Comparison of ENCODE assay signal across 8 cellular contexts in the genomic region with DNA sequence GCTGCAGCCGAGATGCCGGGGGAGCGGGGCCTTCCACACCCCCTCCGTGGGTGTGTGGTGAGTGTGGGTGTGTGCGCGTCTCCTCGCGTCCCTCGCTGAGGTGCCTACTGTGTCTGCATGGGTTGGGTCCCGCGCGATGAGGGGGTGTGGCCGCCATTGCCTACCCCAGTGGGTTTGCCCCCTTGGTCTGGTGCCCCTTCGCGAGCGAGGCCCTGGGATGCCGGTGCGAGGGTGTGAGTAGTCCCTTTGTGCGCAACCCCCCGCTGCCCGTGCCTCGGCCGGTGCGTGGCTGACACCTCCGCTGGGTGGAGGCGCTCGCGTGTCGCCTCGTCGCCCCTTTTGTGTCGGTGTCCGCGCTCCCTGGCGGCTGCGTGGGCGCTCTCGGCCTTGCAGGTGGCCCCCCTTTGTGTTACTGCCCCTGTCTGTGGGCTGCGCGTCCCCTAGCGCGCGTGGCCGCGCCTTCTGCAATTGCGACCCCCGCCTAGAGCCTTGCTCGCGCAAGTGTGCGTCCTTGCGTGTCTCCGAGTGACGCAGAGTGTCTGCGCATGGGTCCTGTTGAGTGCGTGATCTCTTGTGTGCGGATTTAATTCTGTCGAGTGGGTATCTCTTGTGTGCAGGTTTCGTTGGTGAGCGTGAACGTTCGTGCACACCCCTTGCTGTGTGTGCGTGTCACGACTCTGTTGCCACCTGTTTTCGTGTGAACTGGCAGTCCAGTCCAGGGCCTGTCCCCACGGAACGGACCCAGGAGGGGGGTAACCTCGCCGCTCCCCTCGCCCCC. TPM values are rescaled to one million over a fixed set of nuclear protein-coding genes. Genes with fewer than 3 reads are reported as not detected.
DNase-seq lines count a peak whose midpoint lies in the region; ATAC-seq and TF ChIP-seq lines count a peak whose summit lies in the region.

No MANE protein-coding gene starts in this region.

- H3K9me3 ChIP-seq in CD4-positive, CD25-positive, alpha-beta regulatory T cell (ENCODE audit: control insufficient read depth in 2 of 2, low read length in 2 of 2): no peaks in the 10 kb centered on the region
- H3K9me3 ChIP-seq in SK-N-SH (no peaks in the 10 kb centered on the region), adrenal gland (replicated peaks in 1 of 3) (no peaks in the 10 kb centered on the region), right cardiac atrium (ENCODE audit: control insufficient read depth, low read length) (no peaks in the 10 kb centered on the region)

- peaks cover 34% of the 10 kb centered on the region for H3K4me1 ChIP-seq in CD4-positive, CD25-positive, alpha-beta regulatory T cell (ENCODE audit: control insufficient read depth, insufficient read depth, low read length, poor library complexity, severe bottlenecking)
- H3K4me1 ChIP-seq in SK-N-SH (ENCODE audit: control insufficient read depth in 1 of 2, insufficient read depth in 2 of 2, low read depth in 1 of 2, low read length in 1 of 2): peaks cover 0 to 21% of the 10 kb centered on the region in 2 experiments; a peak in 2 of 4 replicates
- H3K4me1 ChIP-seq in adrenal gland (replicated peaks in 1 of 2): peaks cover 4 to 33% of the 10 kb centered on the region in 2 donors
- H3K4me1 ChIP-seq in right cardiac atrium (ENCODE audit: control insufficient read depth, insufficient read depth, low read length): peaks cover 3% of the 10 kb centered on the region
- peaks cover 16% of the 10 kb centered on the region for H3K4me1 ChIP-seq in rectal smooth muscle tissue (ENCODE audit: control insufficient read depth, insufficient read depth, low read length)

- H3K4me2 ChIP-seq in SK-N-SH: peak overlapping the region; percentile 91

- POLR2A ChIA-PET in SK-N-SH (lab: Yijun Ruan, JAX): no interaction called here

- intact Hi-C loops in adrenal gland (cut with DNase I) (no loop called here), right cardiac atrium (cut with DNase I) (no loop called here)

- H3K36me3 ChIP-seq in CD4-positive, CD25-positive, alpha-beta regulatory T cell (ENCODE audit: control insufficient read depth, insufficient read depth, low read length): peaks cover 3% of the 10 kb centered on the region
- peaks cover 15 to 22% of the 10 kb centered on the region in 2 experiments for H3K36me3 ChIP-seq in SK-N-SH (replicated peaks in 1 of 2; ENCODE audit: control insufficient read depth in 1 of 2, insufficient read depth in 2 of 2, low read length in 1 of 2)
- no peaks in the 10 kb centered on the region for H3K36me3 ChIP-seq in adrenal gland (replicated peaks in 1 of 2)
- no peaks in the 10 kb centered on the region for H3K36me3 ChIP-seq in rectal smooth muscle tissue (ENCODE audit: control insufficient read depth, insufficient read depth, low read length)

- no peaks in the 10 kb centered on the region for H3F3A ChIP-seq in SK-N-SH (replicated peaks; ENCODE audit: insufficient read depth)

- TF ChIP-seq EP300 in SK-N-SH (IDR thresholded peaks at IDR 0.05; ENCODE audit: borderline replicate concordance in 1 of 2, low read depth in 1 of 2, low read length in 1 of 2): no peak

- H3K9me3 Mint-ChIP-seq in CD4-positive, CD25-positive, alpha-beta regulatory T cell: no peaks in the 10 kb centered on the region

- H3K36me3 Mint-ChIP-seq in CD4-positive, CD25-positive, alpha-beta regulatory T cell: peaks cover 17% of the 10 kb centered on the region

- H3K4me3 ChIP-seq in CD4-positive, CD25-positive, alpha-beta regulatory T cell (ENCODE audit: low read depth, low read length): peak overlapping the region; percentile 86
- H3K4me3 ChIP-seq in SK-N-SH (ENCODE audit: low read depth in 2 of 2, low read length in 1 of 2) (peak overlapping the region; percentile 76 to 98), adrenal gland (peak overlapping the region; percentile 22 to 92 (median 74)), right cardiac atrium (ENCODE audit: low read length) (peak overlapping the region; percentile 46), rectal smooth muscle tissue (ENCODE audit: low read length) (peak overlapping the region; percentile 99)

- peak overlapping the region; percentile 97 to 98 (median 98) for H3K4me3 Mint-ChIP-seq in CD4-positive, CD25-positive, alpha-beta regulatory T cell

- no peaks in the 10 kb centered on the region for H3K27me3 ChIP-seq in CD4-positive, CD25-positive, alpha-beta regulatory T cell (ENCODE audit: control insufficient read depth, insufficient read depth, low read length)
- H3K27me3 ChIP-seq in SK-N-SH (ENCODE audit: insufficient read depth) (no peaks in the 10 kb centered on the region), adrenal gland (no peaks in the 10 kb centered on the region), right cardiac atrium (ENCODE audit: control insufficient read depth, insufficient read depth) (no peaks in the 10 kb centered on the region), rectal smooth muscle tissue (ENCODE audit: control insufficient read depth, insufficient read depth, low read length) (no peaks in the 10 kb centered on the region)

- H3K9ac ChIP-seq in SK-N-SH (peak overlapping the region; percentile 83), rectal smooth muscle tissue (ENCODE audit: low read length) (peak overlapping the region; percentile 89)

- peaks cover 6% of the 10 kb centered on the region for H3K27me3 Mint-ChIP-seq in CD4-positive, CD25-positive, alpha-beta regulatory T cell

- peak overlapping the region; percentile 70 for H2AFZ ChIP-seq in SK-N-SH (ENCODE audit: low read depth)

- peak; percentile 62 to 80 (median 80) for DNase-seq in CD4-positive, CD25-positive, alpha-beta regulatory T cell
- DNase-seq in SK-N-SH (peak; percentile 61), adrenal gland (peak; percentile 63 to 89 (median 68)), right cardiac atrium (peak; percentile 64 to 87 (median 86)), dedifferentiated amniotic fluid mesenchymal stem cell (ENCODE audit: extremely low spot score) (no peak)

- TF ChIP-seq POLR2A in adrenal gland (IDR thresholded peaks at IDR 0.05): peak in 1 of 2 donors; percentile 29

- 0% methylated on average over 2 of the region's 69 CpGs for WGBS in SK-N-SH (ENCODE audit: low lambda C conversion rate)
- 0% methylated on average over 16 to 69 of the region's 69 CpGs for WGBS in adrenal gland, 4 donors
- WGBS in right cardiac atrium: under 1% methylated on average over 69 of the region's 69 CpGs

- no peaks in the 10 kb centered on the region for H3K9me2 ChIP-seq in SK-N-SH

- TF ChIP-seq CTCF in SK-N-SH (IDR thresholded peaks at IDR 0.05) (peak; percentile 32), adrenal gland (IDR thresholded peaks at IDR 0.05) (peak in 2 of 6 experiments; percentile 6 to 26)

- peaks cover 64% of the 10 kb centered on the region for H3K79me2 ChIP-seq in SK-N-SH (ENCODE audit: insufficient read depth)

- TF ChIP-seq RAD21 in SK-N-SH (IDR thresholded peaks at IDR 0.05; ENCODE audit: low read length): no peak

- H3K27ac Mint-ChIP-seq in CD4-positive, CD25-positive, alpha-beta regulatory T cell: peak overlapping the region; percentile 97 to 98 (median 98)

- H4K20me1 ChIP-seq in SK-N-SH (ENCODE audit: insufficient read depth): peaks cover 36% of the 10 kb centered on the region

- CTCF ChIA-PET in SK-N-SH (lab: Yijun Ruan, JAX): no interaction called here

- H3K4me1 Mint-ChIP-seq in CD4-positive, CD25-positive, alpha-beta regulatory T cell: peaks cover 33 to 66% (median 52%) of the 10 kb centered on the region in 4 donors

- peak overlapping the region; percentile 95 for H3K27ac ChIP-seq in CD4-positive, CD25-positive, alpha-beta regulatory T cell (ENCODE audit: insufficient read depth, low read length, poor library complexity, severe bottlenecking)
- H3K27ac ChIP-seq in SK-N-SH (ENCODE audit: low read depth in 2 of 2, low read length in 1 of 2): peak overlapping the region; percentile 76 to 88
- peak overlapping the region; percentile 87 to 100 (median 99) for H3K27ac ChIP-seq in adrenal gland
- peak overlapping the region; percentile 63 for H3K27ac ChIP-seq in right cardiac atrium (ENCODE audit: low read length)
- peak overlapping the region; percentile 99 for H3K27ac ChIP-seq in rectal smooth muscle tissue (ENCODE audit: low read depth, low read length)

- ATAC-seq in CD4-positive, CD25-positive, alpha-beta regulatory T cell (ENCODE audit: low read depth in 2 of 2): peak; percentile 53 to 59
- ATAC-seq in GM19395 (IDR thresholded peaks at IDR 0.05; ENCODE audit: unreplicated experiment) (peak; percentile 38), HG03460 (IDR thresholded peaks at IDR 0.05; ENCODE audit: unreplicated experiment) (peak; percentile 34), right cardiac atrium (peak; percentile 31 to 41)

TF ChIP-seq in SK-N-SH, 30 proteins besides CTCF, POLR2A, EP300 and RAD21 (continues in another document):
- TF ChIP-seq, protein P1, sequence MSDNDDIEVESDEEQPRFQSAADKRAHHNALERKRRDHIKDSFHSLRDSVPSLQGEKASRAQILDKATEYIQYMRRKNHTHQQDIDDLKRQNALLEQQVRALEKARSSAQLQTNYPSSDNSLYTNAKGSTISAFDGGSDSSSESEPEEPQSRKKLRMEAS (IDR thresholded peaks at IDR 0.05; ENCODE audit: low read depth): 0 out of 2 replicates have a peak, but pooled peaks have one; percentile 16
- TF ChIP-seq NRF1 (IDR thresholded peaks at IDR 0.05; ENCODE audit: low read depth, low read length) (peak; percentile 47), MEF2A (IDR thresholded peaks at IDR 0.05; ENCODE audit: borderline replicate concordance, low read depth) (no peak)

RNA-seq across cellular contexts. Expression of a gene that starts 0.6 kb away (rescaled TPM):
- 91.0 TPM for total RNA-seq in CD4-positive, CD25-positive, alpha-beta regulatory T cell
- polyA plus RNA-seq in CD4-positive, CD25-positive, alpha-beta regulatory T cell: 10 to 100 TPM; 34.3 to 63.7 (median 54.8) TPM
- 35.7 and 42.0 TPM in 2 replicates for polyA plus RNA-seq in SK-N-SH (2012; rRNA removed)
- polyA plus RNA-seq in SK-N-SH (2012; cell fraction: cytosol; rRNA removed): 40.0 and 42.7 TPM in 2 replicates
- polyA plus RNA-seq in SK-N-SH (2012; cell fraction: nucleus; rRNA removed): 43.1 and 74.5 TPM in 2 replicates
- total RNA-seq in adrenal gland: 100 to 1,000 TPM in 7 of 8 donors, 10 to 100 TPM in 1; 96.8 to 220 (median 143) TPM
- polyA plus RNA-seq in adrenal gland: 100 to 1,000 TPM in 1 of 3 donors, 10 to 100 TPM in 2; 37.9 to 109 (median 53.6) TPM
- 10 to 100 TPM; 62.5 to 77.8 (median 70.9) TPM for total RNA-seq in right cardiac atrium
- 17.9 TPM for polyA plus RNA-seq in right cardiac atrium

RNA-seq across cellular contexts. Expression of a gene that starts 0.7 kb away (rescaled TPM):
- total RNA-seq in CD4-positive, CD25-positive, alpha-beta regulatory T cell: 11.3 TPM
- polyA plus RNA-seq in CD4-positive, CD25-positive, alpha-beta regulatory T cell: 10 to 100 TPM; 19.9 to 35.3 (median 29.1) TPM
- polyA plus RNA-seq in SK-N-SH (2012; rRNA removed) (28.3 and 34.7 TPM in 2 replicates), adrenal gland (100 to 1,000 TPM in 1 of 3 donors, 10 to 100 TPM in 2; 23.2 to 236 (median 33.9) TPM), right cardiac atrium (50.8 TPM)
- 41.9 and 52.0 TPM in 2 replicates for polyA plus RNA-seq in SK-N-SH (2012; cell fraction: cytosol; rRNA removed)
- polyA plus RNA-seq in SK-N-SH (2012; cell fraction: nucleus; rRNA removed): 15.0 and 19.0 TPM in 2 replicates
- total RNA-seq in adrenal gland (10 to 100 TPM in 7 of 8 donors, 1 to 10 TPM in 1; 7.3 to 67.3 (median 49.4) TPM), right cardiac atrium (10 to 100 TPM; 34.5 to 42.5 (median 37.8) TPM)

Comparison
In these comparisons a context has a peak if more than half of its experiments do, and no peak if none do; other contexts are left out.
1. H3K4me3 ChIP-seq: peak in every context shown above with its lines; median percentile 99 in rectal smooth muscle tissue; 87 in SK-N-SH; 86 in CD4-positive, CD25-positive, alpha-beta regulatory T cell; 74 in adrenal gland; 46 in right cardiac atrium.